ENCODE assay signal across 11 cellular contexts in genomic region chr9:94086468-94086867, GRCh38. TPM values are rescaled to one million over a fixed set of nuclear protein-coding genes. Genes with fewer than 3 reads are reported as not detected.
DNase-seq lines count a peak whose midpoint lies in the region; ATAC-seq and TF ChIP-seq lines count a peak whose summit lies in the region.
"Had no signal": no experiment of that assay in that cellular context is flagged by ENCODE, and none has a peak within 500 bp of the region (broad histone marks: within the 10 kb centered on the region; RNA-seq: fewer than 3 reads in every experiment).

No MANE protein-coding gene starts in this region.

- no peak overlapping the region for H3K27ac Mint-ChIP-seq in progenitor cell of endocrine pancreas

- no peaks in the 10 kb centered on the region for H3K9me3 Mint-ChIP-seq in progenitor cell of endocrine pancreas (ENCODE audit: low read depth)

- DNase-seq in BE2C (peak; percentile 42), LNCaP clone FGC (ENCODE audit: low read depth) (peak; percentile 34), astrocyte of the spinal cord (ENCODE audit: low read depth, low spot score) (peak; percentile 71), left ventricle myocardium superior (no peak), DMS53 treated with DMSO at 0.1 percent for 48 hours (lab: John Stamatoyannopoulos, UW; ENCODE audit: unreplicated experiment) (no peak), SJCRH30 (no peak), progenitor cell of endocrine pancreas (ENCODE audit: low spot score, unreplicated experiment) (no peak)
- DNase-seq: NCI-H2107, RPMI8226 had no signal

- no peaks in the 10 kb centered on the region for H3K27me3 ChIP-seq in BE2C
- no peaks in the 10 kb centered on the region for H3K27me3 ChIP-seq in SJCRH30
- H3K27me3 ChIP-seq: body of pancreas had no signal

- H3K9me3 ChIP-seq in BE2C: no peaks in the 10 kb centered on the region
- H3K9me3 ChIP-seq in SJCRH30 (replicated peaks): no peaks in the 10 kb centered on the region
- H3K9me3 ChIP-seq: body of pancreas had no signal

- TF ChIP-seq CTCF in BE2C (IDR thresholded peaks at IDR 0.05; ENCODE audit: low read depth, low read length): no peak
- TF ChIP-seq CTCF in LNCaP clone FGC (IDR thresholded peaks at IDR 0.05; ENCODE audit: control insufficient read depth, extremely low read depth, insufficient read depth): no peak
- no peak for TF ChIP-seq CTCF in astrocyte of the spinal cord (IDR thresholded peaks at IDR 0.05; ENCODE audit: low read depth, low read length)
- no peak for TF ChIP-seq CTCF in progenitor cell of endocrine pancreas (IDR thresholded peaks at IDR 0.05; ENCODE audit: unreplicated experiment)

- no peaks in the 10 kb centered on the region for H3K36me3 Mint-ChIP-seq in progenitor cell of endocrine pancreas (ENCODE audit: insufficient read depth)

- H3K27ac ChIP-seq in SJCRH30: no peak overlapping the region
- H3K27ac ChIP-seq: body of pancreas had no signal

- no peak overlapping the region for H3K4me3 Mint-ChIP-seq in progenitor cell of endocrine pancreas (ENCODE audit: low read depth)

- intact Hi-C loops in left ventricle myocardium superior (cut with micrococcal nuclease): no loop called here

- H3K36me3 ChIP-seq in BE2C (peaks cover 3% of the 10 kb centered on the region; the same call in 1 of the 2 replicates), SJCRH30 (peaks cover 8% of the 10 kb centered on the region)

- H3K27me3 Mint-ChIP-seq in progenitor cell of endocrine pancreas: no peaks in the 10 kb centered on the region

- ATAC-seq in left ventricle myocardium superior (peak; percentile 64), HG03280 (IDR thresholded peaks at IDR 0.05; ENCODE audit: unreplicated experiment) (no peak)
- ATAC-seq: body of pancreas had no signal

- no peaks in the 10 kb centered on the region for H3K4me1 Mint-ChIP-seq in progenitor cell of endocrine pancreas (ENCODE audit: low read depth)

- in situ Hi-C loops in astrocyte of the spinal cord (cut with HindIII; ENCODE audit: low sequenced_read_pairs): no loop called here

- H3K4me1 ChIP-seq in BE2C (peaks cover 5% of the 10 kb centered on the region; the same call in 1 of the 2 replicates), SJCRH30 (no peaks in the 10 kb centered on the region)
- H3K4me1 ChIP-seq: body of pancreas had no signal

- H3K4me3 ChIP-seq in BE2C (ENCODE audit: low read depth, low read length): no peak overlapping the region
- no peak overlapping the region for H3K4me3 ChIP-seq in LNCaP clone FGC (ENCODE audit: low read depth, low read length)
- no peak overlapping the region for H3K4me3 ChIP-seq in astrocyte of the spinal cord (ENCODE audit: low read depth, low read length)
- no peak overlapping the region for H3K4me3 ChIP-seq in SJCRH30
- H3K4me3 ChIP-seq: body of pancreas had no signal

RNA-seq across cellular contexts. Expression of gene PTPDC1, which starts 2.2 kb away (rescaled TPM):
- 4.7 TPM for polyA plus RNA-seq in BE2C (2012; ENCODE audit: insufficient read depth, insufficient read length, low read depth)
- total RNA-seq in left ventricle myocardium superior: 8.3 TPM
- 19.8 and 23.9 TPM in 2 replicates for total RNA-seq in SJCRH30 (2014; rRNA removed; shearing (Covaris generic))
- total RNA-seq in progenitor cell of endocrine pancreas: 7.2 and 8.9 TPM in 2 replicates

Comparison
In these comparisons a context has a peak if more than half of its experiments do, and no peak if none do; other contexts are left out.
1. DNase-seq: peak in BE2C (single experiment), LNCaP clone FGC (single experiment) and astrocyte of the spinal cord (single experiment); none in left ventricle myocardium superior (single experiment), DMS53 treated with DMSO at 0.1 percent for 48 hours (single experiment), SJCRH30 (0 of 2) and progenitor cell of endocrine pancreas (single experiment).